1 cellular context compared by ENCODE assay signal in the genomic region with DNA sequence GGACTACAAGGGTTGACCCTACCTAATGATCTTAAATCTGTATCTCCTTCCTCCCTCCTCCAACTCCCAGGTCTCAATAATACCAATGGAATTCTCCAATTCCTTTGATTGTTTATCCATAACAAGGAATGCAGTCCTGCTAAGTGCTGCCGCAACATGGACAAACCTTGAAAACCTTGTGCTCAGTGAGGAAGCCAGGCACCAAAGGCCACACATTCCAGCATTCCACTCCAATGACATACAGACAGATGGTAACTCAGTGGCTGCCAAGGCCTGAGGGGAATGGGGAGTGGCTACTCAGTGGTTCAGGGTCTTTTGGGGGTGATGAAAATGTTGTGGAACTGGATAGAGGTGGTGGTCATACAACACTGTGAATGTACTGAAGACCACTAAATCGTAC.
TF ChIP-seq lines count a peak whose summit lies in the region.

No MANE protein-coding gene starts in this region.

TF ChIP-seq in WTC11, 78 proteins besides CTCF, POLR2A, EP300 and RAD21 (continued from another document):
- TF ChIP-seq, protein P1, sequence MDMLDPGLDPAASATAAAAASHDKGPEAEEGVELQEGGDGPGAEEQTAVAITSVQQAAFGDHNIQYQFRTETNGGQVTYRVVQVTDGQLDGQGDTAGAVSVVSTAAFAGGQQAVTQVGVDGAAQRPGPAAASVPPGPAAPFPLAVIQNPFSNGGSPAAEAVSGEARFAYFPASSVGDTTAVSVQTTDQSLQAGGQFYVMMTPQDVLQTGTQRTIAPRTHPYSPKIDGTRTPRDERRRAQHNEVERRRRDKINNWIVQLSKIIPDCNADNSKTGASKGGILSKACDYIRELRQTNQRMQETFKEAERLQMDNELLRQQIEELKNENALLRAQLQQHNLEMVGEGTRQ (CRISPR knock-in tag; IDR thresholded peaks at IDR 0.05): no peak
- TF ChIP-seq RORB (CRISPR knock-in tag; IDR thresholded peaks at IDR 0.05) (no peak), ZNF671 (CRISPR knock-in tag; IDR thresholded peaks at IDR 0.05) (no peak), ATF1 (CRISPR knock-in tag; IDR thresholded peaks at IDR 0.05) (no peak), TP53 (CRISPR knock-in tag; IDR thresholded peaks at IDR 0.05) (no peak), OVOL2 (CRISPR knock-in tag; IDR thresholded peaks at IDR 0.05; ENCODE audit: borderline replicate concordance) (no peak), ELF4 (CRISPR knock-in tag; IDR thresholded peaks at IDR 0.05; ENCODE audit: low read depth) (no peak), JAZF1 (CRISPR knock-in tag; IDR thresholded peaks at IDR 0.05) (no peak), GABPB1 (CRISPR knock-in tag; IDR thresholded peaks at IDR 0.05) (no peak), ZNF423 (CRISPR knock-in tag; IDR thresholded peaks at IDR 0.05) (no peak), ZNF396 (CRISPR knock-in tag; IDR thresholded peaks at IDR 0.05; ENCODE audit: borderline replicate concordance) (no peak), MXD4 (CRISPR knock-in tag; IDR thresholded peaks at IDR 0.05; ENCODE audit: borderline replicate concordance) (no peak), JUN (CRISPR knock-in tag; IDR thresholded peaks at IDR 0.05) (no peak), FOXP1 (CRISPR knock-in tag; IDR thresholded peaks at IDR 0.05; ENCODE audit: borderline replicate concordance) (no peak)
- TF ChIP-seq, protein P2, sequence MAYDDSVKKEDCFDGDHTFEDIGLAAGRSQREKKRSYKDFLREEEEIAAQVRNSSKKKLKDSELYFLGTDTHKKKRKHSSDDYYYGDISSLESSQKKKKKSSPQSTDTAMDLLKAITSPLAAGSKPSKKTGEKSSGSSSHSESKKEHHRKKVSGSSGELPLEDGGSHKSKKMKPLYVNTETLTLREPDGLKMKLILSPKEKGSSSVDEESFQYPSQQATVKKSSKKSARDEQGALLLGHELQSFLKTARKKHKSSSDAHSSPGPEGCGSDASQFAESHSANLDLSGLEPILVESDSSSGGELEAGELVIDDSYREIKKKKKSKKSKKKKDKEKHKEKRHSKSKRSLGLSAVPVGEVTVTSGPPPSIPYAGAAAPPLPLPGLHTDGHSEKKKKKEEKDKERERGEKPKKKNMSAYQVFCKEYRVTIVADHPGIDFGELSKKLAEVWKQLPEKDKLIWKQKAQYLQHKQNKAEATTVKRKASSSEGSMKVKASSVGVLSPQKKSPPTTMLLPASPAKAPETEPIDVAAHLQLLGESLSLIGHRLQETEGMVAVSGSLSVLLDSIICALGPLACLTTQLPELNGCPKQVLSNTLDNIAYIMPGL (CRISPR knock-in tag; IDR thresholded peaks at IDR 0.05): no peak
